ENCODE assay signal across 17 cellular contexts in genomic region chr6:136371951-136372350, GRCh38.
DNase-seq lines count a peak whose midpoint lies in the region; ATAC-seq and TF ChIP-seq lines count a peak whose summit lies in the region.
"Had no signal": no experiment of that assay in that cellular context is flagged by ENCODE, and none has a peak within 500 bp of the region (broad histone marks: within the 10 kb centered on the region; RNA-seq: fewer than 3 reads in every experiment).

No MANE protein-coding gene starts in this region.

- no peak for TF ChIP-seq EP300 in transverse colon (IDR thresholded peaks at IDR 0.05; ENCODE audit: low read depth)

- H3K4me3 ChIP-seq in astrocyte of the cerebellum (ENCODE audit: low read depth, low read length), result no peak overlapping the region
- no peak overlapping the region for H3K4me3 ChIP-seq in transverse colon
- H3K4me3 ChIP-seq: SJCRH30 had no signal

- intact Hi-C loops in transverse colon (cut with DNase I; ENCODE audit: low total_unique reads), result no loop called here

- TF ChIP-seq POLR2A in transverse colon (IDR thresholded peaks at IDR 0.05), result no peak

- no peaks in the 10 kb centered on the region for H3K27me3 ChIP-seq in transverse colon
- H3K27me3 ChIP-seq: SJCRH30 had no signal

- 65 to 69% methylated on average over 2 of the region's 2 CpGs for WGBS in transverse colon (ENCODE audit: low coverage in 1 of 2), 2 donors

- H3K4me1 ChIP-seq in transverse colon, result no peaks in the 10 kb centered on the region
- H3K4me1 ChIP-seq: SJCRH30 had no signal

- no peaks in the 10 kb centered on the region for H3K36me3 ChIP-seq in transverse colon
- H3K36me3 ChIP-seq: SJCRH30 had no signal

- DNase-seq in AG09319 (ENCODE audit: extremely low read depth, low read depth), result peak; percentile 4
- peak; percentile 56 for DNase-seq in OCI-M1 (lab: John Stamatoyannopoulos, UW)
- DNase-seq in astrocyte of the cerebellum (ENCODE audit: low read depth), result peak; percentile 67
- DNase-seq in foreskin melanocyte, result peak; percentile 22
- no peak for DNase-seq in transverse colon
- no peak for DNase-seq in hippocampal formation (lab: John Stamatoyannopoulos, UW)
- DNase-seq: DMS53, HFFc6, NCI-H1105 treated with DMSO at 0.1 percent for 48 hours, NCI-H187, NCI-H446, NCI-H748 treated with DMSO at 0.1 percent for 48 hours, RPMI8226, SJCRH30 had no signal

- in situ Hi-C loops in astrocyte of the cerebellum (cut with HindIII; ENCODE audit: low sequenced_read_pairs), result no loop called here
- in situ Hi-C loops in transverse colon (cut with MboI; ENCODE audit: low pct_ligation_motif_present in 1 of 4, low pct_unique_long_range_greater_than_20kb in 1 of 4, low sequenced_read_pairs in 3 of 4), result no loop called here

- TF ChIP-seq CTCF in AG09319 (IDR thresholded peaks at IDR 0.05; ENCODE audit: low read depth, low read length) (no peak), astrocyte of the cerebellum (IDR thresholded peaks at IDR 0.05; ENCODE audit: low read depth, low read length, missing control alignments) (no peak), transverse colon (IDR thresholded peaks at IDR 0.05) (no peak)

- no peak for ATAC-seq in GM21717 (IDR thresholded peaks at IDR 0.05; ENCODE audit: unreplicated experiment)
- ATAC-seq in GM21447 (IDR thresholded peaks at IDR 0.05; ENCODE audit: unreplicated experiment), result no peak

- no peak overlapping the region for H3K27ac ChIP-seq in transverse colon
- H3K27ac ChIP-seq: KMS-11, SJCRH30 had no signal

- H3K9me3 ChIP-seq in transverse colon, result no peaks in the 10 kb centered on the region
- H3K9me3 ChIP-seq: SJCRH30 had no signal

Comparison
In these comparisons a context has a peak if more than half of its experiments do, and no peak if none do; other contexts are left out.
1. DNase-seq: peak in AG09319 (single experiment), OCI-M1 (single experiment), astrocyte of the cerebellum (single experiment) and foreskin melanocyte (single experiment); none in transverse colon (single experiment) and hippocampal formation (0 of 2).